16 cellular contexts compared by ENCODE assay signal in genomic region chr17:4634981-4635380, GRCh38. TPM values are rescaled to one million over a fixed set of nuclear protein-coding genes. Genes with fewer than 3 reads are reported as not detected.
"Had no signal": no experiment of that assay in that cellular context is flagged by ENCODE, and none has a peak within 500 bp of the region (broad histone marks: within the 10 kb centered on the region; RNA-seq: fewer than 3 reads in every experiment).

No MANE protein-coding gene starts in this region.

- ATAC-seq: activated T-helper 17 cell treated with anti-CD3 and anti-CD28 coated beads, Interleukin-2, amount 50 U/mL, for 72 hours had no signal

- H3K4me1 ChIP-seq: sigmoid colon had no signal

- DNase-seq: activated CD4-positive, alpha-beta T cell treated with anti-CD3 and anti-CD28 coated beads, Interleukin-2, amount 10 ng/mL, durations not matched to agents 24 days and 14 days; activated naive CD4-positive, alpha-beta T cell treated with anti-CD3 and anti-CD28 coated beads for 36 hours; caudate nucleus; erythroblast; foreskin melanocyte; kidney; mesendoderm; sigmoid colon; stimulated activated CD4-positive, alpha-beta T cell treated with anti-CD3 and anti-CD28 coated beads, Interleukin-12 subunit alpha, Interleukin-12 subunit beta, amount 100 ng/mL, for 4 hours; stimulated activated naive CD4-positive, alpha-beta T cell treated with Interleukin-2 at 50 U/mL for 16 hours; trophoblast cell had no signal

- H3K9me3 ChIP-seq: heart left ventricle, sigmoid colon had no signal

- H3K4me3 ChIP-seq: heart left ventricle, sigmoid colon had no signal

- H3K36me3 ChIP-seq: heart left ventricle, sigmoid colon had no signal

RNA-seq across cellular contexts. Expression of gene ALOX15, which starts 6.5 kb away (rescaled TPM):
- total RNA-seq: activated CD4-positive, alpha-beta T cell treated with anti-CD3 and anti-CD28 coated beads, Interleukin-2, amount 10 ng/mL, durations not matched to agents 24 days and 14 days; activated naive CD4-positive, alpha-beta T cell treated with anti-CD3 and anti-CD28 coated beads for 36 hours; kidney; osteocyte; pulmonary artery endothelial cell had no signal

RNA-seq across cellular contexts. Expression of gene SMTNL2, which starts 50.7 kb away (rescaled TPM):
- total RNA-seq: activated CD4-positive, alpha-beta T cell treated with anti-CD3 and anti-CD28 coated beads, Interleukin-2, amount 10 ng/mL, durations not matched to agents 24 days and 14 days; activated naive CD4-positive, alpha-beta T cell treated with anti-CD3 and anti-CD28 coated beads for 36 hours; activated T-helper 17 cell treated with anti-CD3 and anti-CD28 coated beads, Interleukin-2, amount 50 U/mL, for 72 hours; liver; pulmonary artery endothelial cell had no signal
